ENCODE assay signal across 11 cellular contexts in the genomic region with DNA sequence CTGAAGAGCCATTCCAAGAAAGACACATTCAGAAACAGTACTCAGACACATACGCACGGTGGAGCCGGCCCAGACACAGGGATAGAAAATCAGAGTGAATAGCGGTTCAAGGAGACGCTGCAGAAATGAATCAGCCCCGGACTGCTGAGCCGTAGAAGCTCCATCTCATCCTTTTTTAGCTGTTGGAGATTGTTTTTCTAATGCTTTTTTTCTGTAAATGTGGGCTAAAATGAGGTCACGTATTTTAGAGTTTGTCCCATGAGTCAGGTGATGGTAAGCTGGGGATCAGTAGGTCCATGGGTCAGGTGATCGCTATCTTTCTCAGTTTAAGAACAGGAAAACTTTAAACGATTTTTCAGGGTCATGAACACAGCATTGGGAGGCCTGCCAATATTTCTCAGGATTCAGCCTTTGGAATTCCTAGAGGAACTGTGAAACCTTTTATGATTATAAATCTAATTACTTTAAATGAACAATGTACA.
DNase-seq lines count a peak whose midpoint lies in the region; ATAC-seq and TF ChIP-seq lines count a peak whose summit lies in the region.
"Had no signal": no experiment of that assay in that cellular context is flagged by ENCODE, and none has a peak within 500 bp of the region (broad histone marks: within the 10 kb centered on the region; RNA-seq: fewer than 3 reads in every experiment).

No MANE protein-coding gene starts in this region.

- no peak for DNase-seq in GM23338 (ENCODE audit: low spot score)
- peak; percentile 86 for DNase-seq in amniotic stem cell (lab: John Stamatoyannopoulos, UW)
- peak; percentile 98 for DNase-seq in kidney tubule cell (ENCODE audit: low spot score)
- no peak for DNase-seq in activated CD8-positive, alpha-beta memory T cell treated with anti-CD3 and anti-CD28 coated beads, Interleukin-2, amount 50 U/mL, for 4 hours
- no peak for DNase-seq in activated CD4-positive, alpha-beta T cell treated with anti-CD3 and anti-CD28 coated beads, Interleukin-2, amount 50 U/mL, for 1 hour
- no peak for DNase-seq in vagina (ENCODE audit: extremely low spot score in 2 of 2)
- DNase-seq: stimulated activated CD4-positive, alpha-beta T cell treated with anti-CD3 and anti-CD28 coated beads, Interleukin-12 subunit alpha, Interleukin-12 subunit beta, amount 100 ng/mL, for 4 hours; upper lobe of left lung had no signal

- no peaks in the 10 kb centered on the region for H3K9me3 Mint-ChIP-seq in GM23338

- ATAC-seq in GM23338 (no peak), GM21737 (IDR thresholded peaks at IDR 0.05; ENCODE audit: unreplicated experiment) (no peak)
- ATAC-seq: activated CD4-positive, CD25-positive, alpha-beta regulatory T cell treated with anti-CD3 and anti-CD28 coated beads, Interleukin-2, amount 50 U/mL, for 24 hours had no signal

- H3K79me2 ChIP-seq in GM23338 (replicated peaks; ENCODE audit: insufficient read depth) = no peaks in the 10 kb centered on the region

- no peak overlapping the region for H3K4me3 ChIP-seq in GM23338
- peak overlapping the region; percentile 49 for H3K4me3 ChIP-seq in skeletal muscle satellite cell (ENCODE audit: low read length)
- H3K4me3 ChIP-seq in vagina = no peak overlapping the region
- H3K4me3 ChIP-seq: upper lobe of left lung had no signal

- H3K27me3 Mint-ChIP-seq in GM23338 (ENCODE audit: insufficient read depth, low read depth, poor library complexity) = peaks cover 6% of the 10 kb centered on the region

- H3K27ac Mint-ChIP-seq in GM23338 = peak overlapping the region; percentile 80

- H3K4me1 ChIP-seq in GM23338 (ENCODE audit: insufficient read depth) = peaks cover 21% of the 10 kb centered on the region
- H3K4me1 ChIP-seq in skeletal muscle satellite cell (ENCODE audit: control insufficient read depth, insufficient read depth, low read length) = peaks cover 33% of the 10 kb centered on the region
- H3K4me1 ChIP-seq in vagina = peaks cover 7% of the 10 kb centered on the region
- H3K4me1 ChIP-seq: upper lobe of left lung had no signal

- H3K4me1 Mint-ChIP-seq in GM23338 = peaks cover 35% of the 10 kb centered on the region

- no peak overlapping the region for H2AFZ ChIP-seq in GM23338

- no peaks in the 10 kb centered on the region for H4K20me1 ChIP-seq in GM23338 (replicated peaks; ENCODE audit: insufficient read depth)

- no peak overlapping the region for H3K4me2 ChIP-seq in GM23338
- H3K4me2 ChIP-seq in skeletal muscle satellite cell (ENCODE audit: low read length) = peak overlapping the region; percentile 74

- H3K9me3 ChIP-seq in skeletal muscle satellite cell (replicated peaks; ENCODE audit: low read length) = no peaks in the 10 kb centered on the region
- H3K9me3 ChIP-seq in vagina = no peaks in the 10 kb centered on the region
- H3K9me3 ChIP-seq: upper lobe of left lung had no signal

- H3K9ac ChIP-seq in skeletal muscle satellite cell (ENCODE audit: low read depth, low read length) = peak overlapping the region; percentile 72

- peaks cover 39% of the 10 kb centered on the region for H3K36me3 Mint-ChIP-seq in GM23338 (ENCODE audit: low read depth)

- TF ChIP-seq CTCF in GM23338 (conservative IDR thresholded peaks at IDR 0.05; ENCODE audit: low read depth in 2 of 2) (no peak), vagina (IDR thresholded peaks at IDR 0.05) (no peak)

- no peaks in the 10 kb centered on the region; the same call in 1 of the 2 replicates for H3F3A ChIP-seq in GM23338 (replicated peaks; ENCODE audit: low read depth)

- H3K27ac ChIP-seq in GM23338 (ENCODE audit: low read depth) (peak overlapping the region; percentile 67), vagina (no peak overlapping the region)
- H3K27ac ChIP-seq: upper lobe of left lung had no signal

- H3K36me3 ChIP-seq in GM23338 (ENCODE audit: insufficient read depth) (peaks cover 7% of the 10 kb centered on the region; the same call in 1 of the 2 replicates), skeletal muscle satellite cell (ENCODE audit: insufficient read depth, low read length) (no peaks in the 10 kb centered on the region), vagina (no peaks in the 10 kb centered on the region)
- H3K36me3 ChIP-seq: upper lobe of left lung had no signal

- no peak for TF ChIP-seq POLR2A in vagina (IDR thresholded peaks at IDR 0.05)

- no peaks in the 10 kb centered on the region for H3K27me3 ChIP-seq in GM23338 (ENCODE audit: insufficient read depth)
- H3K27me3 ChIP-seq in skeletal muscle satellite cell (ENCODE audit: control insufficient read depth, insufficient read depth, low read length) = no peaks in the 10 kb centered on the region
- H3K27me3 ChIP-seq in vagina = no peaks in the 10 kb centered on the region
- H3K27me3 ChIP-seq: upper lobe of left lung had no signal

- H3K9me2 ChIP-seq in GM23338 (ENCODE audit: insufficient read depth) = no peaks in the 10 kb centered on the region

- intact Hi-C loops in vagina (cut with DNase I) = no loop called here

- H3K4me3 Mint-ChIP-seq in GM23338 = no peak overlapping the region

TF ChIP-seq in GM23338, 12 proteins besides CTCF, POLR2A, EP300 and RAD21:
- TF ChIP-seq, protein P1, sequence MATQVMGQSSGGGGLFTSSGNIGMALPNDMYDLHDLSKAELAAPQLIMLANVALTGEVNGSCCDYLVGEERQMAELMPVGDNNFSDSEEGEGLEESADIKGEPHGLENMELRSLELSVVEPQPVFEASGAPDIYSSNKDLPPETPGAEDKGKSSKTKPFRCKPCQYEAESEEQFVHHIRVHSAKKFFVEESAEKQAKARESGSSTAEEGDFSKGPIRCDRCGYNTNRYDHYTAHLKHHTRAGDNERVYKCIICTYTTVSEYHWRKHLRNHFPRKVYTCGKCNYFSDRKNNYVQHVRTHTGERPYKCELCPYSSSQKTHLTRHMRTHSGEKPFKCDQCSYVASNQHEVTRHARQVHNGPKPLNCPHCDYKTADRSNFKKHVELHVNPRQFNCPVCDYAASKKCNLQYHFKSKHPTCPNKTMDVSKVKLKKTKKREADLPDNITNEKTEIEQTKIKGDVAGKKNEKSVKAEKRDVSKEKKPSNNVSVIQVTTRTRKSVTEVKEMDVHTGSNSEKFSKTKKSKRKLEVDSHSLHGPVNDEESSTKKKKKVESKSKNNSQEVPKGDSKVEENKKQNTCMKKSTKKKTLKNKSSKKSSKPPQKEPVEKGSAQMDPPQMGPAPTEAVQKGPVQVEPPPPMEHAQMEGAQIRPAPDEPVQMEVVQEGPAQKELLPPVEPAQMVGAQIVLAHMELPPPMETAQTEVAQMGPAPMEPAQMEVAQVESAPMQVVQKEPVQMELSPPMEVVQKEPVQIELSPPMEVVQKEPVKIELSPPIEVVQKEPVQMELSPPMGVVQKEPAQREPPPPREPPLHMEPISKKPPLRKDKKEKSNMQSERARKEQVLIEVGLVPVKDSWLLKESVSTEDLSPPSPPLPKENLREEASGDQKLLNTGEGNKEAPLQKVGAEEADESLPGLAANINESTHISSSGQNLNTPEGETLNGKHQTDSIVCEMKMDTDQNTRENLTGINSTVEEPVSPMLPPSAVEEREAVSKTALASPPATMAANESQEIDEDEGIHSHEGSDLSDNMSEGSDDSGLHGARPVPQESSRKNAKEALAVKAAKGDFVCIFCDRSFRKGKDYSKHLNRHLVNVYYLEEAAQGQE (IDR thresholded peaks at IDR 0.05; ENCODE audit: unreplicated experiment) = no peak
- TF ChIP-seq NANOG (IDR thresholded peaks at IDR 0.05; ENCODE audit: borderline replicate concordance) = no peak
- TF ChIP-seq CREB1 (CRISPR knock-in tag; IDR thresholded peaks at IDR 0.05; ENCODE audit: low read depth) = no peak
- TF ChIP-seq, protein P2, sequence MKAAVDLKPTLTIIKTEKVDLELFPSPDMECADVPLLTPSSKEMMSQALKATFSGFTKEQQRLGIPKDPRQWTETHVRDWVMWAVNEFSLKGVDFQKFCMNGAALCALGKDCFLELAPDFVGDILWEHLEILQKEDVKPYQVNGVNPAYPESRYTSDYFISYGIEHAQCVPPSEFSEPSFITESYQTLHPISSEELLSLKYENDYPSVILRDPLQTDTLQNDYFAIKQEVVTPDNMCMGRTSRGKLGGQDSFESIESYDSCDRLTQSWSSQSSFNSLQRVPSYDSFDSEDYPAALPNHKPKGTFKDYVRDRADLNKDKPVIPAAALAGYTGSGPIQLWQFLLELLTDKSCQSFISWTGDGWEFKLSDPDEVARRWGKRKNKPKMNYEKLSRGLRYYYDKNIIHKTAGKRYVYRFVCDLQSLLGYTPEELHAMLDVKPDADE (IDR thresholded peaks at IDR 0.05) = no peak
- no peak for TF ChIP-seq JUNB (IDR thresholded peaks at IDR 0.05; ENCODE audit: unreplicated experiment)
- TF ChIP-seq ZNF331 (CRISPR knock-in tag; IDR thresholded peaks at IDR 0.05; ENCODE audit: low read depth) = no peak
TF ChIP-seq in GM23338: peak in this region for 0.

Comparison
In these comparisons a context has a peak if more than half of its experiments do, and no peak if none do; other contexts are left out.
1. DNase-seq: peak in amniotic stem cell (single experiment) and kidney tubule cell (single experiment); none in GM23338 (single experiment), activated CD8-positive, alpha-beta memory T cell treated with anti-CD3 and anti-CD28 coated beads, Interleukin-2, amount 50 U/mL, for 4 hours (single experiment), activated CD4-positive, alpha-beta T cell treated with anti-CD3 and anti-CD28 coated beads, Interleukin-2, amount 50 U/mL, for 1 hour (single experiment) and vagina (0 of 2).